In genomic region chr2:127025357-127026062, GRCh38 we compare ENCODE assay signal across 8 cellular contexts.
A peak's percentile ranks its signal among the peaks of the same experiment; 100 is the strongest.
DNase-seq lines count a peak whose midpoint lies in the region; ATAC-seq and TF ChIP-seq lines count a peak whose summit lies in the region.

No MANE protein-coding gene starts in this region.

- no peaks in the 10 kb centered on the region for H3K27me3 ChIP-seq in kidney epithelial cell (ENCODE audit: control insufficient read depth, insufficient read depth, low read length)

- H3K9me3 Mint-ChIP-seq in central memory CD8-positive, alpha-beta T cell = no peaks in the 10 kb centered on the region

- ATAC-seq in HG02610 (IDR thresholded peaks at IDR 0.05; ENCODE audit: unreplicated experiment) = peak; percentile 76
- peak; percentile 98 for ATAC-seq in central memory CD8-positive, alpha-beta T cell (replicated peaks; ENCODE audit: extremely low read depth, poor library complexity, severe bottlenecking)

- peak overlapping the region; percentile 79 for H3K4me3 Mint-ChIP-seq in central memory CD8-positive, alpha-beta T cell

- DNase-seq in NCI-H2029 (lab: John Stamatoyannopoulos, UW) (peak; percentile 46), kidney epithelial cell (ENCODE audit: low read depth) (peak; percentile 57), NCI-H446 (lab: John Stamatoyannopoulos, UW) (no peak)
- DNase-seq in activated CD4-positive, CD25-positive, alpha-beta regulatory T cell treated with anti-CD3 and anti-CD28 coated beads, Interleukin-2, amount 50 U/mL, for 72 hours = peak; percentile 46
- peak; percentile 58 to 64 for DNase-seq in central memory CD8-positive, alpha-beta T cell (ENCODE audit: low spot score in 2 of 2)
- peak; percentile 39 to 63 for DNase-seq in stimulated activated CD4-positive, alpha-beta T cell treated with anti-CD3 and anti-CD28 coated beads, Interleukin-15, amount 100 ng/mL, for 48 hours (ENCODE audit: low read depth in 2 of 2)

- TF ChIP-seq CTCF in GM12874 (IDR thresholded peaks at IDR 0.05; ENCODE audit: insufficient read depth, low read depth, low read length) (peak; percentile 44), kidney epithelial cell (IDR thresholded peaks at IDR 0.05; ENCODE audit: insufficient read depth, low read length, poor library complexity, severe bottlenecking) (peak; percentile 50)

- peaks cover 2% of the 10 kb centered on the region for H3K36me3 Mint-ChIP-seq in central memory CD8-positive, alpha-beta T cell (ENCODE audit: insufficient read depth)

- H3K4me1 Mint-ChIP-seq in central memory CD8-positive, alpha-beta T cell = peaks cover 15% of the 10 kb centered on the region

- peaks cover 29% of the 10 kb centered on the region for H3K27me3 Mint-ChIP-seq in central memory CD8-positive, alpha-beta T cell

- H3K27ac Mint-ChIP-seq in central memory CD8-positive, alpha-beta T cell (ENCODE audit: low read depth) = peak overlapping the region; percentile 16

- no peaks in the 10 kb centered on the region for H3K36me3 ChIP-seq in kidney epithelial cell (ENCODE audit: control insufficient read depth, insufficient read depth, low read length)

- H3K4me3 ChIP-seq in kidney epithelial cell (ENCODE audit: low read depth, low read length) = peak overlapping the region; percentile 45

Comparison
In these comparisons a context has a peak if more than half of its experiments do, and no peak if none do; other contexts are left out.
1. DNase-seq: peak in NCI-H2029 (single experiment), activated CD4-positive, CD25-positive, alpha-beta regulatory T cell treated with anti-CD3 and anti-CD28 coated beads, Interleukin-2, amount 50 U/mL, for 72 hours (single experiment), central memory CD8-positive, alpha-beta T cell (2 of 2), kidney epithelial cell (single experiment) and stimulated activated CD4-positive, alpha-beta T cell treated with anti-CD3 and anti-CD28 coated beads, Interleukin-15, amount 100 ng/mL, for 48 hours (2 of 2); none in NCI-H446 (0 of 2).